Comparison of ENCODE assay signal across 8 cellular contexts in genomic region chr17:35254107-35254802, GRCh38. TPM values are rescaled to one million over a fixed set of nuclear protein-coding genes. Genes with fewer than 3 reads are reported as not detected.
DNase-seq lines count a peak whose midpoint lies in the region; ATAC-seq and TF ChIP-seq lines count a peak whose summit lies in the region.

No MANE protein-coding gene starts in this region.

- H3K36me3 ChIP-seq in ACC112 (ENCODE audit: insufficient read depth, low read length) (peaks cover 32% of the 10 kb centered on the region), H7 (replicated peaks; ENCODE audit: control insufficient read depth, insufficient read depth, low read length) (no peaks in the 10 kb centered on the region)

- H3K4me3 ChIP-seq in ACC112 (ENCODE audit: low read depth, low read length) (no peak overlapping the region), choroid plexus epithelial cell (ENCODE audit: low read depth, low read length) (no peak overlapping the region), H7 (ENCODE audit: insufficient read depth, low read depth, low read length) (no peak overlapping the region)

- peaks cover 57% of the 10 kb centered on the region for H3K4me1 ChIP-seq in ACC112 (ENCODE audit: control insufficient read depth, insufficient read depth, low read length, unreplicated experiment)

- DNase-seq in M059J (ENCODE audit: low read depth) (peak; percentile 96), choroid plexus epithelial cell (ENCODE audit: low read depth) (peak; percentile 90), medulla oblongata (ENCODE audit: extremely low spot score) (peak; percentile 68), H7 (no peak)
- no peak for DNase-seq in activated naive CD4-positive, alpha-beta T cell treated with anti-CD3 and anti-CD28 coated beads, Interleukin-2, amount 50 U/mL, for 16 hours
- DNase-seq in stimulated activated CD4-positive, alpha-beta T cell treated with anti-CD3 and anti-CD28 coated beads, Interleukin-2, amount 100 ng/mL, for 24 hours, result no peak

- no peak overlapping the region for H2AFZ ChIP-seq in ACC112 (ENCODE audit: low read length, unreplicated experiment)

- no peaks in the 10 kb centered on the region for H3K27me3 ChIP-seq in ACC112 (ENCODE audit: insufficient read depth, low read length)
- no peaks in the 10 kb centered on the region for H3K27me3 ChIP-seq in H7 (ENCODE audit: control insufficient read depth, insufficient read depth, low read length)

- no peak for ATAC-seq in GM18520 (IDR thresholded peaks at IDR 0.05; ENCODE audit: unreplicated experiment)

- peaks cover 80% of the 10 kb centered on the region for H3K79me2 ChIP-seq in ACC112 (ENCODE audit: control insufficient read depth, insufficient read depth, low read length, unreplicated experiment)

- TF ChIP-seq CTCF in choroid plexus epithelial cell (conservative IDR thresholded peaks at IDR 0.05; ENCODE audit: low read depth, low read length), result no peak

- peak overlapping the region; percentile 56 for H3K27ac ChIP-seq in ACC112 (ENCODE audit: low read depth, low read length)

RNA-seq across cellular contexts. Expression of gene SLFN5, which starts 11.4 kb away (rescaled TPM):
- 52.8 and 79.4 TPM in 2 replicates for total RNA-seq in M059J (2014; rRNA removed; shearing (Covaris generic))
- 8.2 and 9.2 TPM in 2 replicates for total RNA-seq in H7 (2014; rRNA removed; shearing (Covaris generic))

Comparison
In these comparisons a context has a peak if more than half of its experiments do, and no peak if none do; other contexts are left out.
1. DNase-seq: peak in M059J (single experiment), choroid plexus epithelial cell (single experiment) and medulla oblongata (single experiment); none in H7 (single experiment), activated naive CD4-positive, alpha-beta T cell treated with anti-CD3 and anti-CD28 coated beads, Interleukin-2, amount 50 U/mL, for 16 hours (single experiment) and stimulated activated CD4-positive, alpha-beta T cell treated with anti-CD3 and anti-CD28 coated beads, Interleukin-2, amount 100 ng/mL, for 24 hours (0 of 2).